Comparison of ENCODE assay signal across 17 cellular contexts in genomic region chr19:8387688-8388611, GRCh38. TPM values are rescaled to one million over a fixed set of nuclear protein-coding genes. Genes with fewer than 3 reads are reported as not detected.
DNase-seq lines count a peak whose midpoint lies in the region; ATAC-seq and TF ChIP-seq lines count a peak whose summit lies in the region.
"Had no signal": no experiment of that assay in that cellular context is flagged by ENCODE, and none has a peak within 500 bp of the region (broad histone marks: within the 10 kb centered on the region; RNA-seq: fewer than 3 reads in every experiment).

No MANE protein-coding gene starts in this region.

- peaks cover 23% of the 10 kb centered on the region for H3K4me1 Mint-ChIP-seq in osteocyte (ENCODE audit: unreplicated experiment)
- H3K4me1 Mint-ChIP-seq in activated T-helper 17 cell treated with anti-CD3 and anti-CD28 coated beads, Interleukin-2, amount 50 U/mL, for 72 hours: peaks cover 16% of the 10 kb centered on the region

- WGBS in body of pancreas, 2 donors: 53 to 56% methylated on average over 16 of the region's 16 CpGs

- no peak overlapping the region for H3K4me3 ChIP-seq in LNCaP clone FGC (ENCODE audit: low read depth, low read length)
- no peak overlapping the region for H3K4me3 ChIP-seq in body of pancreas
- H3K4me3 ChIP-seq: thoracic aorta had no signal

- no peaks in the 10 kb centered on the region for H3K27me3 ChIP-seq in body of pancreas

- H3K9me3 Mint-ChIP-seq in osteocyte (ENCODE audit: unreplicated experiment): peaks cover 5% of the 10 kb centered on the region
- no peaks in the 10 kb centered on the region for H3K9me3 Mint-ChIP-seq in activated T-helper 17 cell treated with anti-CD3 and anti-CD28 coated beads, Interleukin-2, amount 50 U/mL, for 72 hours

- H3K27ac ChIP-seq in body of pancreas: peak overlapping the region; percentile 82 to 100 (median 100)
- H3K27ac ChIP-seq: thoracic aorta had no signal

- H3K36me3 Mint-ChIP-seq in osteocyte (ENCODE audit: unreplicated experiment): peaks cover 5% of the 10 kb centered on the region
- H3K36me3 Mint-ChIP-seq in activated T-helper 17 cell treated with anti-CD3 and anti-CD28 coated beads, Interleukin-2, amount 50 U/mL, for 72 hours (ENCODE audit: low read depth): peaks cover 2% of the 10 kb centered on the region

- DNase-seq in NCI-H748 (lab: John Stamatoyannopoulos, UW; ENCODE audit: unreplicated experiment): peak; percentile 28
- DNase-seq in NCI-H748 treated with DMSO at 0.1 percent for 48 hours (lab: John Stamatoyannopoulos, UW): no peak
- peak; percentile 80 for DNase-seq in LNCaP clone FGC (ENCODE audit: low read depth)
- DNase-seq in body of pancreas: peak in 3 of 4 donors; percentile 43 to 77 (median 49)
- no peak for DNase-seq in osteocyte (ENCODE audit: extremely low spot score, unreplicated experiment)
- no peak for DNase-seq in 8988T
- DNase-seq: activated CD4-positive, alpha-beta T cell treated with anti-CD3 and anti-CD28 coated beads for 36 hours; activated gamma-delta T cell; cerebellar nuclear complex; DMS79; hippocampal formation; IMR-90; NCI-H1694; occipital lobe had no signal

- intact Hi-C loops in body of pancreas (cut with DNase I): no loop called here

- peak; percentile 25 for ATAC-seq in body of pancreas
- ATAC-seq in esophagus mucosa: no peak
- ATAC-seq in activated T-helper 17 cell treated with anti-CD3 and anti-CD28 coated beads, Interleukin-2, amount 50 U/mL, for 72 hours (replicated peaks): no peak
- ATAC-seq: activated CD4-positive, alpha-beta T cell treated with anti-CD3 and anti-CD28 coated beads for 36 hours had no signal

- no peak for TF ChIP-seq CTCF in LNCaP clone FGC (IDR thresholded peaks at IDR 0.05; ENCODE audit: control insufficient read depth, extremely low read depth, insufficient read depth)
- no peak for TF ChIP-seq CTCF in body of pancreas (IDR thresholded peaks at IDR 0.05)
- TF ChIP-seq CTCF in osteocyte (IDR thresholded peaks at IDR 0.05): no peak

- peak in 2 of 3 donors; percentile 12 to 41 for TF ChIP-seq POLR2A in body of pancreas (IDR thresholded peaks at IDR 0.05)

- no peaks in the 10 kb centered on the region for H3K27me3 Mint-ChIP-seq in osteocyte (ENCODE audit: unreplicated experiment)
- no peaks in the 10 kb centered on the region for H3K27me3 Mint-ChIP-seq in activated T-helper 17 cell treated with anti-CD3 and anti-CD28 coated beads, Interleukin-2, amount 50 U/mL, for 72 hours
- H3K27me3 Mint-ChIP-seq: activated CD4-positive, alpha-beta T cell treated with anti-CD3 and anti-CD28 coated beads for 36 hours had no signal

- H3K36me3 ChIP-seq in body of pancreas (replicated peaks in 1 of 2; ENCODE audit: insufficient read depth in 1 of 2, low read depth in 2 of 2): no peaks in the 10 kb centered on the region
- H3K36me3 ChIP-seq: thoracic aorta had no signal

- H3K4me1 ChIP-seq in body of pancreas: peaks cover 75% of the 10 kb centered on the region

- peak overlapping the region; percentile 41 for H3K27ac Mint-ChIP-seq in osteocyte (ENCODE audit: unreplicated experiment)
- no peak overlapping the region for H3K27ac Mint-ChIP-seq in activated T-helper 17 cell treated with anti-CD3 and anti-CD28 coated beads, Interleukin-2, amount 50 U/mL, for 72 hours
- H3K27ac Mint-ChIP-seq: activated CD4-positive, alpha-beta T cell treated with anti-CD3 and anti-CD28 coated beads for 36 hours had no signal

- no peak overlapping the region for H3K4me3 Mint-ChIP-seq in osteocyte (ENCODE audit: unreplicated experiment)
- no peak overlapping the region for H3K4me3 Mint-ChIP-seq in activated T-helper 17 cell treated with anti-CD3 and anti-CD28 coated beads, Interleukin-2, amount 50 U/mL, for 72 hours

- H3K9me3 ChIP-seq in body of pancreas: no peaks in the 10 kb centered on the region
- H3K9me3 ChIP-seq: thoracic aorta had no signal

RNA-seq across cellular contexts. Expression of gene RAB11B, which starts 2.2 kb away (rescaled TPM):
- total RNA-seq in body of pancreas (10 to 100 TPM; 47.7 to 50.4 TPM), osteocyte (126 and 130 TPM in 2 replicates), esophagus mucosa (52.4 TPM)
- total RNA-seq in activated T-helper 17 cell treated with anti-CD3 and anti-CD28 coated beads, Interleukin-2, amount 50 U/mL, for 72 hours: 10 to 100 TPM; 79.0 to 81.1 TPM

RNA-seq across cellular contexts. Expression of gene ANGPTL4, which starts 24.0 kb away (rescaled TPM):
- 100 to 1,000 TPM in 1 of 2 donors, 10 to 100 TPM in 1; 68.7 to 110 TPM for total RNA-seq in body of pancreas
- total RNA-seq in osteocyte: 6.5 and 8.6 TPM in 2 replicates
- total RNA-seq in esophagus mucosa: 55.4 TPM
- 100 to 1,000 TPM in 1 of 2 donors, 1 to 10 TPM in 1; 4.8 to 120 TPM for total RNA-seq in activated T-helper 17 cell treated with anti-CD3 and anti-CD28 coated beads, Interleukin-2, amount 50 U/mL, for 72 hours

RNA-seq across cellular contexts. Expression of gene MARCHF2, which starts 25.2 kb away (rescaled TPM):
- total RNA-seq in body of pancreas: 10 to 100 TPM; 32.9 to 35.9 TPM
- total RNA-seq in osteocyte: 45.0 and 50.6 TPM in 2 replicates
- total RNA-seq in esophagus mucosa: 21.4 TPM
- 10 to 100 TPM; 10.6 to 15.5 TPM for total RNA-seq in activated T-helper 17 cell treated with anti-CD3 and anti-CD28 coated beads, Interleukin-2, amount 50 U/mL, for 72 hours

RNA-seq across cellular contexts. Expression of gene KANK3, which starts 44.9 kb away (rescaled TPM):
- total RNA-seq in body of pancreas (10 to 100 TPM in 1 of 2 donors, 1 to 10 TPM in 1; 9.1 to 25.7 TPM), osteocyte (0.30 TPM in 1 of 2 replicates, not detected in the other), esophagus mucosa (1.6 TPM)
- total RNA-seq in activated T-helper 17 cell treated with anti-CD3 and anti-CD28 coated beads, Interleukin-2, amount 50 U/mL, for 72 hours: 1 to 10 TPM; 1.4 to 6.3 TPM
- total RNA-seq: IMR-90 had no signal

RNA-seq across cellular contexts. Expression of gene HNRNPM, which starts 56.8 kb away (rescaled TPM):
- total RNA-seq in body of pancreas: 100 to 1,000 TPM in 1 of 2 donors, 10 to 100 TPM in 1; 64.9 to 146 TPM
- 154 and 156 TPM in 2 replicates for total RNA-seq in osteocyte
- 107 TPM for total RNA-seq in esophagus mucosa
- 100 to 1,000 TPM; 155 to 289 TPM for total RNA-seq in activated T-helper 17 cell treated with anti-CD3 and anti-CD28 coated beads, Interleukin-2, amount 50 U/mL, for 72 hours

Comparison
In these comparisons a context has a peak if more than half of its experiments do, and no peak if none do; other contexts are left out.
1. DNase-seq: peak in NCI-H748 (single experiment), LNCaP clone FGC (single experiment) and body of pancreas (3 of 4); none in NCI-H748 treated with DMSO at 0.1 percent for 48 hours (single experiment), osteocyte (single experiment) and 8988T (single experiment).